In the genomic region with DNA sequence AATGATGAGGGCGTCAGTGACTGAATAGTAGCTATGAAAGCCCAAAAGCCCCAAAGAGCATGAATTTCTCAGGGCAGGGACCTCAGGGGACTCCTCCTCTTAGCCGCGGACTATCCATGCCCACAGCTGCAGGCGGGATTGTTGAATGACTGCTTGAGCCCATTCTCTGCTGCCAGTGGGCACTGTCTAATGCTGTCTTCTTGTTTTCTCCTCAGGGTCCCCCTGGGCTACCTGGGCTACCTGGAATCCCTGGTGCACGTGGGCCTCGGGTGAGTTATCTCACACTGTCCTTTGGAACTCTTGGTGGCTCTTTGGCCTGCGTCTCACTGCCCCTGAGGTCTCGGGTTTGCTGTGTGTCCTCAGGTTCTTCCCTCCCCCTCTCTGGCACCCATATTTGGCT, we compare ENCODE assay signal across 17 cellular contexts. TPM values are rescaled to one million over a fixed set of nuclear protein-coding genes. Genes with fewer than 3 reads are reported as not detected.
DNase-seq lines count a peak whose midpoint lies in the region; ATAC-seq and TF ChIP-seq lines count a peak whose summit lies in the region.
"Had no signal": no experiment of that assay in that cellular context is flagged by ENCODE, and none has a peak within 500 bp of the region (broad histone marks: within the 10 kb centered on the region; RNA-seq: fewer than 3 reads in every experiment).

No MANE protein-coding gene starts in this region.

- no peak overlapping the region for H3K9ac ChIP-seq in fibroblast of lung (ENCODE audit: insufficient read depth, low read length)

- no peaks in the 10 kb centered on the region for H4K20me1 ChIP-seq in fibroblast of lung (ENCODE audit: control insufficient read depth, extremely low read depth, insufficient read depth, low read length)

- no peak overlapping the region for H3K4me3 ChIP-seq in right atrium auricular region
- H3K4me3 ChIP-seq in fibroblast of lung (replicated peaks in 1 of 4; ENCODE audit: control extremely low read depth in 1 of 4, insufficient read depth in 1 of 4, low read depth in 3 of 4, low read length in 4 of 4): no peak overlapping the region
- H3K4me3 ChIP-seq in suprapubic skin: no peak overlapping the region
- H3K4me3 ChIP-seq: lower lobe of right lung, pancreas, skin epidermis had no signal

- H3K27ac ChIP-seq in right atrium auricular region: peak overlapping the region; percentile 67 to 81
- H3K27ac ChIP-seq in fibroblast of lung (ENCODE audit: insufficient read depth, low read length): peak overlapping the region; percentile 38
- H3K27ac ChIP-seq in suprapubic skin: no peak overlapping the region
- H3K27ac ChIP-seq: C4-2B, lower lobe of right lung had no signal

- in situ Hi-C loops in GM13976 (cut with MboI; ENCODE audit: low sequenced_read_pairs, unreplicated experiment): no loop called here

- H3K36me3 ChIP-seq in right atrium auricular region (no peaks in the 10 kb centered on the region), fibroblast of lung (ENCODE audit: control insufficient read depth, insufficient read depth, low read length) (peaks cover 3% of the 10 kb centered on the region), suprapubic skin (no peaks in the 10 kb centered on the region)
- H3K36me3 ChIP-seq: lower lobe of right lung, pancreas had no signal

- no peaks in the 10 kb centered on the region for H3K27me3 ChIP-seq in right atrium auricular region
- H3K27me3 ChIP-seq in fibroblast of lung (ENCODE audit: control insufficient read depth, insufficient read depth, low read length): no peaks in the 10 kb centered on the region
- no peaks in the 10 kb centered on the region for H3K27me3 ChIP-seq in suprapubic skin
- H3K27me3 ChIP-seq: pancreas had no signal

- H3K4me1 ChIP-seq in right atrium auricular region (peaks cover 3 to 84% of the 10 kb centered on the region in 2 donors), fibroblast of lung (ENCODE audit: control insufficient read depth, extremely low read depth, insufficient read depth, low read length) (peaks cover 57% of the 10 kb centered on the region), suprapubic skin (peaks cover 49% of the 10 kb centered on the region)

- WGBS in suprapubic skin: 76% methylated on average over 8 of the region's 8 CpGs

- TF ChIP-seq CTCF in right atrium auricular region (IDR thresholded peaks at IDR 0.05) (no peak), fibroblast of lung (conservative IDR thresholded peaks at IDR 0.05 in 1 of 2, IDR thresholded peaks at IDR 0.05 in 1 of 2; ENCODE audit: low read depth in 1 of 2, low read length in 2 of 2) (no peak), suprapubic skin (IDR thresholded peaks at IDR 0.05) (no peak), GM13976 (IDR thresholded peaks at IDR 0.05; ENCODE audit: borderline replicate concordance, control extremely low read depth, extremely low read depth, insufficient read depth, missing control alignments) (no peak)

- H3K4me2 ChIP-seq in fibroblast of lung (ENCODE audit: extremely low read depth, insufficient read depth, low read length): peak overlapping the region; percentile 68

- no peak for TF ChIP-seq POLR2A in suprapubic skin (IDR thresholded peaks at IDR 0.05)

- ATAC-seq in Right ventricle myocardium superior (ENCODE audit: poor library complexity): no peak
- no peak for ATAC-seq in GM18520 (IDR thresholded peaks at IDR 0.05; ENCODE audit: unreplicated experiment)
- ATAC-seq: lower lobe of right lung, pancreas had no signal

- TF ChIP-seq EP300 in suprapubic skin (IDR thresholded peaks at IDR 0.05): no peak

- no peak overlapping the region for H2AFZ ChIP-seq in fibroblast of lung (ENCODE audit: low read length)

- no peak for DNase-seq in right atrium auricular region (ENCODE audit: low spot score)
- DNase-seq in Right ventricle myocardium superior: no peak
- no peak for DNase-seq in fibroblast of lung (ENCODE audit: low read depth in 2 of 2)
- peak; percentile 36 for DNase-seq in posterior vena cava (ENCODE audit: low spot score)
- no peak for DNase-seq in NCI-H1694 treated with DMSO at 0.1 percent for 48 hours (lab: John Stamatoyannopoulos, UW)
- no peak for DNase-seq in suprapubic skin (ENCODE audit: low spot score in 2 of 2)
- no peak for DNase-seq in GM13976 (ENCODE audit: low spot score)
- DNase-seq: activated CD4-positive, alpha-beta T cell treated with anti-CD3 and anti-CD28 coated beads for 4 hours; NCI-H1436 treated with DMSO at 0.1 percent for 48 hours; NCI-H526 treated with DMSO at 0.1 percent for 48 hours; stimulated activated CD4-positive, alpha-beta T cell treated with anti-CD3 and anti-CD28 coated beads, Interleukin-4, amount 100 ng/mL, for 1 hour had no signal

- no peaks in the 10 kb centered on the region for H3K79me2 ChIP-seq in fibroblast of lung (ENCODE audit: control insufficient read depth, insufficient read depth, low read length)

- no peaks in the 10 kb centered on the region for H3K9me3 ChIP-seq in right atrium auricular region
- no peaks in the 10 kb centered on the region for H3K9me3 ChIP-seq in fibroblast of lung (ENCODE audit: control insufficient read depth, insufficient read depth, low read depth, low read length)
- no peaks in the 10 kb centered on the region for H3K9me3 ChIP-seq in suprapubic skin
- H3K9me3 ChIP-seq: lower lobe of right lung, pancreas had no signal

- intact Hi-C loops in Right ventricle myocardium superior (cut with DNase I): no loop called here
- intact Hi-C loops in posterior vena cava (cut with DNase I): no loop called here

RNA-seq across cellular contexts. Expression of a gene that starts 22.7 kb away (rescaled TPM):
- total RNA-seq in right atrium auricular region: 1 to 10 TPM; 1.5 to 2.7 TPM
- 8.0 TPM for total RNA-seq in Right ventricle myocardium superior
- total RNA-seq in fibroblast of lung: 3.6 and 5.4 TPM in 2 replicates
- 2.4 and 3.3 TPM in 2 replicates for polyA plus RNA-seq in fibroblast of lung
- polyA plus RNA-seq in fibroblast of lung (2012): 2.1 and 3.7 TPM in 2 replicates
- polyA minus RNA-seq in fibroblast of lung (ENCODE audit: low replicate concordance): 4.8 and 5.1 TPM in 2 replicates
- total RNA-seq in posterior vena cava: 1 to 10 TPM; 6.7 to 8.1 TPM
- 10 to 100 TPM; 14.2 to 32.9 (median 20.7) TPM for total RNA-seq in suprapubic skin
- polyA plus RNA-seq: IgD-negative memory B cell had no signal
